In genomic region chr18:22223263-22223960, GRCh38 we compare ENCODE assay signal across 9 cellular contexts. TPM values are rescaled to one million over a fixed set of nuclear protein-coding genes. Genes with fewer than 3 reads are reported as not detected.
DNase-seq lines count a peak whose midpoint lies in the region; ATAC-seq and TF ChIP-seq lines count a peak whose summit lies in the region.
"Had no signal": no experiment of that assay in that cellular context is flagged by ENCODE, and none has a peak within 500 bp of the region (broad histone marks: within the 10 kb centered on the region; RNA-seq: fewer than 3 reads in every experiment).

No MANE protein-coding gene starts in this region.

- H3K27ac ChIP-seq in HCT116 (ENCODE audit: low read depth, low read length), result no peak overlapping the region

- RAD21 ChIA-PET in HCT116 (lab: Charles Lee; ENCODE audit: low non-redundant PET in 1 of 2, low total read pairs in 2 of 2, uncharacterized antibody in 2 of 2, unreplicated experiment in 2 of 2), result interaction anchor here in 1 of 2 experiments (0.8 kb wide), 1 partner anchor 339 kb away, joined by 3 read pairs; no protein-coding TSS in a partner anchor

- DNase-seq in HCT116 (ENCODE audit: low read depth, low spot score) (peak; percentile 69), RPMI8226 (peak; percentile 78), Right ventricle myocardium superior (peak; percentile 83)
- peak; percentile 6 for DNase-seq in stimulated activated CD8-positive, alpha-beta memory T cell treated with anti-CD3 and anti-CD28 coated beads, Interleukin-4, amount 100 ng/mL, for 24 hours (ENCODE audit: low read depth)
- DNase-seq: stimulated activated CD4-positive, alpha-beta T cell treated with anti-CD3 and anti-CD28 coated beads, Interleukin-12 subunit alpha, Interleukin-12 subunit beta, amount 100 ng/mL, for 4 hours had no signal

- H3K4me2 ChIP-seq in HCT116 (ENCODE audit: low read length), result peak overlapping the region; percentile 42

- CTCF ChIA-PET in HCT116 (lab: Charles Lee), result interaction anchor here (0.9 to 2.7 kb wide), 2 partner anchors 226 to 339 kb away, joined by 3 to 5 read pairs; no protein-coding TSS in a partner anchor

- no peak for TF ChIP-seq CTCF in HCT116 (IDR thresholded peaks at IDR 0.05 in 2 of 3, conservative IDR thresholded peaks at IDR 0.05 in 1 of 3; ENCODE audit: borderline replicate concordance in 1 of 3, insufficient read depth in 1 of 3, low read depth in 2 of 3, low read length in 2 of 3)

- no peak overlapping the region for H3K9ac ChIP-seq in HCT116 (ENCODE audit: low read length)

- peak; percentile 100 for ATAC-seq in HCT116
- peak; percentile 92 for ATAC-seq in Right ventricle myocardium superior (ENCODE audit: poor library complexity)
- no peak for ATAC-seq in HG03095 (IDR thresholded peaks at IDR 0.05; ENCODE audit: unreplicated experiment)
- ATAC-seq in HG02798 (IDR thresholded peaks at IDR 0.05; ENCODE audit: poor library complexity, unreplicated experiment), result no peak
- no peak for ATAC-seq in GM21381 (IDR thresholded peaks at IDR 0.05; ENCODE audit: unreplicated experiment)
- no peak for ATAC-seq in GM21447 (IDR thresholded peaks at IDR 0.05; ENCODE audit: unreplicated experiment)

- H2AFZ ChIP-seq in HCT116 (ENCODE audit: low read depth, low read length, poor library complexity, severe bottlenecking), result no peak overlapping the region

- H3K4me3 ChIP-seq in HCT116 (replicated peaks in 1 of 2; ENCODE audit: low read depth in 1 of 2, low read length in 2 of 2), result no peak overlapping the region

- 0 out of 2 replicates have a peak, but pooled peaks have one; percentile 18 for TF ChIP-seq RAD21 in HCT116 (IDR thresholded peaks at IDR 0.05; ENCODE audit: low read depth)

- TF ChIP-seq POLR2A in HCT116 (IDR thresholded peaks at IDR 0.05; ENCODE audit: borderline replicate concordance, extremely low read depth, insufficient read depth, insufficient read length), result no peak

- no peaks in the 10 kb centered on the region for H4K20me1 ChIP-seq in HCT116 (ENCODE audit: insufficient read depth)

- H3K36me3 ChIP-seq in HCT116 (ENCODE audit: control insufficient read depth in 1 of 2, insufficient read depth in 2 of 2, low read length in 2 of 2), result no peaks in the 10 kb centered on the region

- intact Hi-C loops in HCT116 (cut with micrococcal nuclease), result loop anchor here (1.0 to 10.0 kb wide), 2 partner anchors 141 to 337 kb away; no protein-coding TSS in a partner anchor
- intact Hi-C loops in Right ventricle myocardium superior (cut with DNase I), result no loop called here

- BruUV-seq in HCT116 (replicated peaks; lab: Mats Ljungman, UMichigan), result no TSS peak

- no peaks in the 10 kb centered on the region for H3K27me3 ChIP-seq in HCT116 (ENCODE audit: insufficient read depth, low read length)

- POLR2A ChIA-PET in HCT116 (lab: Charles Lee), result interaction anchor here (1.0 kb wide), 1 partner anchor 10 kb away, joined by 4 read pairs; no protein-coding TSS in a partner anchor

- H3K9me2 ChIP-seq in HCT116 (ENCODE audit: insufficient read depth), result no peaks in the 10 kb centered on the region

- H3K9me3 ChIP-seq in HCT116 (ENCODE audit: control insufficient read depth in 1 of 2, insufficient read depth in 1 of 2, low read depth in 1 of 2, low read length in 2 of 2), result no peaks in the 10 kb centered on the region

- H3K79me2 ChIP-seq in HCT116 (ENCODE audit: insufficient read depth, low read length), result no peaks in the 10 kb centered on the region

- H3K4me1 ChIP-seq in HCT116 (ENCODE audit: control insufficient read depth in 1 of 2, insufficient read depth in 2 of 2, low read length in 2 of 2), result peaks cover 10 to 13% of the 10 kb centered on the region in 2 experiments; a peak in 3 of 4 replicates

TF ChIP-seq in HCT116, 20 proteins besides CTCF, POLR2A, EP300 and RAD21:
- TF ChIP-seq EGR1 (IDR thresholded peaks at IDR 0.05; ENCODE audit: low read depth), result peak; percentile 89
- no peak for TF ChIP-seq EZH2phosphoT487 (IDR thresholded peaks at IDR 0.05; ENCODE audit: borderline replicate concordance)
- peak; percentile 76 for TF ChIP-seq SIN3A (IDR thresholded peaks at IDR 0.05; ENCODE audit: low read depth)
- peak; percentile 72 for TF ChIP-seq FOSL1 (IDR thresholded peaks at IDR 0.05; ENCODE audit: low read depth)
- peak; percentile 26 for TF ChIP-seq TCF7L2 (IDR thresholded peaks at IDR 0.05; ENCODE audit: borderline replicate concordance, extremely low read depth, insufficient read depth, insufficient read length)
- TF ChIP-seq ZBTB33 (IDR thresholded peaks at IDR 0.05; ENCODE audit: extremely low read depth, insufficient replicate concordance, low read length), result no peak
- no peak for TF ChIP-seq EZH2 (IDR thresholded peaks at IDR 0.05)
- TF ChIP-seq REST (IDR thresholded peaks at IDR 0.05; ENCODE audit: low read depth), result no peak
- peak; percentile 82 for TF ChIP-seq JUND (IDR thresholded peaks at IDR 0.05)
- peak; percentile 37; the same call in 1 of the 2 replicates for TF ChIP-seq MAX (IDR thresholded peaks at IDR 0.05)
- TF ChIP-seq CEBPB (IDR thresholded peaks at IDR 0.05; ENCODE audit: low read depth), result no peak
- no peak for TF ChIP-seq ELF1 (IDR thresholded peaks at IDR 0.05; ENCODE audit: borderline replicate concordance, low read depth)
- TF ChIP-seq ZNF274 (IDR thresholded peaks at IDR 0.05; ENCODE audit: low read depth, low read length), result no peak
- peak; percentile 74 for TF ChIP-seq ATF3 (IDR thresholded peaks at IDR 0.05)
- 0 out of 2 replicates have a peak, but pooled peaks have one; percentile 37 for TF ChIP-seq POLR2AphosphoS5 (IDR thresholded peaks at IDR 0.05; ENCODE audit: low read depth, low read length)
- TF ChIP-seq CBX3 (IDR thresholded peaks at IDR 0.05; ENCODE audit: low read depth), result no peak
- peak; percentile 52 for TF ChIP-seq SP1 (IDR thresholded peaks at IDR 0.05; ENCODE audit: low read depth)
- TF ChIP-seq YY1 (IDR thresholded peaks at IDR 0.05; ENCODE audit: extremely low read depth, insufficient replicate concordance, low read depth, low read length), result no peak
- no peak for TF ChIP-seq SRF (IDR thresholded peaks at IDR 0.05; ENCODE audit: low read depth)
- no peak for TF ChIP-seq ZFX (IDR thresholded peaks at IDR 0.05)

RNA-seq across cellular contexts. Expression of gene GATA6, which starts 54.0 kb away (rescaled TPM):
- total RNA-seq in HCT116 (2021; ENCODE audit: unreplicated experiment), result 3.3 TPM
- 1.1 and 1.3 TPM in 2 replicates for polyA plus RNA-seq in HCT116 (2012)
- 56.0 TPM for total RNA-seq in Right ventricle myocardium superior

Comparison
In these comparisons a context has a peak if more than half of its experiments do, and no peak if none do; other contexts are left out.
1. ATAC-seq: peak in HCT116 (single experiment) and Right ventricle myocardium superior (single experiment); none in HG03095 (single experiment), HG02798 (single experiment), GM21381 (single experiment) and GM21447 (single experiment).
2. DNase-seq: peak in every context shown above with its lines; median percentile 83 in Right ventricle myocardium superior; 78 in RPMI8226; 69 in HCT116; 6 in stimulated activated CD8-positive, alpha-beta memory T cell treated with anti-CD3 and anti-CD28 coated beads, Interleukin-4, amount 100 ng/mL, for 24 hours.
3. RNA of gene GATA6, which starts 54.0 kb away (total RNA-seq): 56.0 TPM in Right ventricle myocardium superior (single experiment); 3.3 TPM in HCT116 (single experiment); every median in the first group is over 10 times any median in the second.